8 cellular contexts compared by ENCODE assay signal in the genomic region with DNA sequence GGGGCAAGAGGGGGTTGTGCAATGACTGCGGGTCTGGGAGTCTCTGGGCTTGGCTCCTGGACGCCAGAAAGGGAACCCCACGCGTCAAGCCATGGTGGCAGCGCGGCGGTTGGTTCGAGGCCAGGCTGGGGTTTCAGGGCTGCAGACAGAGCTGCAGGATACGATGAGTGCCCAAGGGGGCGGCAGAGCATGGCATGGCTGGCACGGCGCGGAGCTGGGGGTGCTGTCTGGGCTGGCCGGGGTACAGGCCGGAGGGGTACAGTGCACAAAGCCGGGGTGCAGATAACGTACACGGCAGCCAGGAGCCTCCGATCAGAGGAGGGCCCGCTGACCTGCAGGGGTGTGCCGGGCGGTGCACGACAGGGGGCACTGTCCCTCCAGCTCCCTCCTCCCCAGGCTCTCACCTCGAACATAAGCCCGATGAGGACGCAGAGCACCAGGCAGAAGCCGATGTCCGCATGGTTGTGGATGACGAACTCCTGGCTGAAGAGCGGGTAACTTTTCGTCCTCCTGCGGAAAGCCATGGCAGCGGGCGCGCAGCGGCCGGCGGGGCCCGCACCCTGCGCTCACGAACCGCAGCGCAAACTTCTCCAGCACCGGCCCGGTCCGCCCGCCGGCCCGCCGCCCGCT. TPM values are rescaled to one million over a fixed set of nuclear protein-coding genes. Genes with fewer than 3 reads are reported as not detected.
DNase-seq lines count a peak whose midpoint lies in the region; ATAC-seq, FAIRE-seq and TF ChIP-seq lines count a peak whose summit lies in the region.

No MANE protein-coding gene starts in this region.

- peaks cover 10% of the 10 kb centered on the region for H4K20me1 ChIP-seq in K562 (replicated peaks; ENCODE audit: control insufficient read depth, insufficient read depth, low read length)

- in situ Hi-C loops in K562 (cut with MboI), result no loop called here

- peak overlapping the region; percentile 58 to 91 for H3K9ac ChIP-seq in K562 (ENCODE audit: insufficient read depth in 1 of 2, low read depth in 2 of 2, low read length in 2 of 2)

- H3K27me3 ChIP-seq in K562 (ENCODE audit: control insufficient read depth in 2 of 2, insufficient read depth in 2 of 2, low read length in 2 of 2) (no peaks in the 10 kb centered on the region), spleen (replicated peaks in 1 of 7) (no peaks in the 10 kb centered on the region)

- H3K9me3 Mint-ChIP-seq in immature natural killer cell, result no peaks in the 10 kb centered on the region

- TF ChIP-seq EP300 in K562 (IDR thresholded peaks at IDR 0.05; ENCODE audit: low read length), result peak; percentile 21; the same call in 1 of the 2 replicates

- H3K27ac ChIP-seq in K562 (ENCODE audit: extremely low read depth, low read depth, low read length), result peak overlapping the region; percentile 74
- peak overlapping the region; percentile 51 to 99 (median 98) for H3K27ac ChIP-seq in spleen

- ATAC-seq in K562, result peak; percentile 83

- TF ChIP-seq POLR2A in H54 (IDR thresholded peaks at IDR 0.05; ENCODE audit: low read depth, low read length) (peak; percentile 61; the same call in 1 of the 2 replicates), K562 (conservative IDR thresholded peaks at IDR 0.05) (no peak; the same call in 1 of the 2 replicates), spleen (IDR thresholded peaks at IDR 0.05) (peak in 1 of 3 donors; percentile 48)

- peak overlapping the region; percentile 81 for H3K4me2 ChIP-seq in K562 (ENCODE audit: insufficient read depth, low read length)

- FAIRE-seq in H54 (lab: Jason Lieb, UNC) (no peak), K562 (lab: Jason Lieb, UNC) (no peak)

- no peaks in the 10 kb centered on the region for H3K36me3 ChIP-seq in K562 (ENCODE audit: control insufficient read depth, insufficient read depth, low read length)
- H3K36me3 ChIP-seq in spleen, result peaks cover 0 to 2% (median 0%) of the 10 kb centered on the region in 6 donors

- peak overlapping the region; percentile 77 for H3K4me3 ChIP-seq in K562
- H3K4me3 ChIP-seq in spleen, result peak overlapping the region; percentile 65 to 95 (median 82)

- peak overlapping the region; percentile 86 for H2AFZ ChIP-seq in K562 (ENCODE audit: low read depth, low read length)

- TSS peak; percentile 45 for BruUV-seq in K562 (replicated peaks; lab: Mats Ljungman, UMichigan)

- no peaks in the 10 kb centered on the region for H3K9me3 ChIP-seq in K562 (replicated peaks; ENCODE audit: control insufficient read depth, insufficient read depth, low read depth, low read length)
- no peaks in the 10 kb centered on the region for H3K9me3 ChIP-seq in spleen

- peak; percentile 60 to 61 for TF ChIP-seq RAD21 in K562 (CRISPR knock-in tag; conservative IDR thresholded peaks at IDR 0.05 in 1 of 2, IDR thresholded peaks at IDR 0.05 in 1 of 2)

- DNase-seq in GM10266 (ENCODE audit: extremely low spot score) (peak; percentile 75), H54 (ENCODE audit: insufficient read length, low spot score) (peak; percentile 78), T-helper 2 cell (peak in 3 of 5 experiments; percentile 47 to 87 (median 47)), K562 (ENCODE audit: extremely low read depth in 1 of 4, low spot score in 3 of 4) (peak; percentile 77 to 85 (median 79)), immature natural killer cell (peak in 2 of 3 donors; percentile 68 to 75), spleen (peak; percentile 93)
- no peak for DNase-seq in NK-92 treated with Interleukin-12 subunit alpha and Interleukin-12 subunit beta, amount 100 ng/mL, for 24 hours (lab: John Stamatoyannopoulos, UW)

- peaks cover 12 to 29% (median 13%) of the 10 kb centered on the region in 3 donors for H3K27me3 Mint-ChIP-seq in immature natural killer cell (ENCODE audit: low read depth in 3 of 3)

- H3K4me1 Mint-ChIP-seq in immature natural killer cell, result peaks cover 55 to 60% of the 10 kb centered on the region in 2 donors

- 1% methylated on average over 39 of the region's 51 CpGs for WGBS in K562 (ENCODE audit: insufficient coverage, low coverage, missing lambda C conversion rate)
- WGBS in spleen, 5 donors, result 1 to 12% (median 2%) methylated on average over 17 to 51 of the region's 51 CpGs

- CTCF ChIA-PET in K562 (lab: Yijun Ruan, JAX; ENCODE audit: low intra/inter-chr PET ratio), result interaction anchor here (0.6 to 0.8 kb wide), 2 partner anchors 87 to 301 kb away, joined by 3 to 4 read pairs; no protein-coding TSS in a partner anchor

- H3K4me1 ChIP-seq in K562 (replicated peaks in 1 of 2; ENCODE audit: control insufficient read depth in 2 of 2, insufficient read depth in 2 of 2, low read length in 2 of 2) (peaks cover 22 to 30% of the 10 kb centered on the region in 2 experiments; a peak in 4 of 5 replicates), spleen (peaks cover 25 to 65% (median 61%) of the 10 kb centered on the region in 6 donors)

- intact Hi-C loops in K562 (cut with micrococcal nuclease), result loop anchor here (1.0 to 5.0 kb wide), 6 partner anchors 59 to 289 kb away; no protein-coding TSS in a partner anchor
- intact Hi-C loops in spleen (cut with DNase I; ENCODE audit: low total_unique reads), result loop anchor here (5.0 kb wide), 1 partner anchor 154 kb away; the partner anchor contains the start of gene EFHC1

- TF ChIP-seq CTCF in GM10266 (IDR thresholded peaks at IDR 0.05; ENCODE audit: control insufficient read depth, insufficient read depth, low read depth, missing control alignments), result peak; percentile 69
- TF ChIP-seq CTCF in LNCAP (IDR thresholded peaks at IDR 0.05), result peak; percentile 47
- peak; percentile 69 to 85 (median 75) for TF ChIP-seq CTCF in K562 (IDR thresholded peaks at IDR 0.05 in 2 of 3, conservative IDR thresholded peaks at IDR 0.05 in 1 of 3; ENCODE audit: insufficient read depth in 2 of 3, low read depth in 1 of 3, low read length in 3 of 3)
- peak in 10 of 11 experiments; percentile 44 to 76 (median 64) for TF ChIP-seq CTCF in spleen (IDR thresholded peaks at IDR 0.05 in 8 of 11, conservative IDR thresholded peaks at IDR 0.05 in 3 of 11)

- H3K27ac Mint-ChIP-seq in immature natural killer cell, result peak overlapping the region; percentile 40 to 96 (median 94)

- H3K79me2 ChIP-seq in K562 (ENCODE audit: control insufficient read depth, insufficient read depth, low read length), result peaks cover 42% of the 10 kb centered on the region; the same call in 2 of the 3 replicates

- POLR2A ChIA-PET in K562 (lab: Yijun Ruan, JAX), result interaction anchor here (0.6 to 1.7 kb wide), 7 partner anchors 9 to 1217 kb away, joined by 3 to 5 read pairs (median 3); no protein-coding TSS in a partner anchor

- H3K36me3 Mint-ChIP-seq in immature natural killer cell, result peaks cover 0 to 8% (median 7%) of the 10 kb centered on the region in 3 donors

- H3K4me3 Mint-ChIP-seq in immature natural killer cell, result peak overlapping the region; percentile 83 to 95 (median 89)

- H3K9me1 ChIP-seq in K562 (ENCODE audit: control insufficient read depth, insufficient read depth, low read length), result no peaks in the 10 kb centered on the region

TF ChIP-seq in K562, 482 proteins besides CTCF, POLR2A, EP300 and RAD21 (continues in another document):
- peak; percentile 78 for TF ChIP-seq RBFOX2 (IDR thresholded peaks at IDR 0.05; ENCODE audit: low read depth, low read length)
- TF ChIP-seq ZNF12 (CRISPR knock-in tag; IDR thresholded peaks at IDR 0.05), result 0 out of 2 replicates have a peak, but pooled peaks have one; percentile 35
- TF ChIP-seq BHLHE40 (IDR thresholded peaks at IDR 0.05; ENCODE audit: low read length), result peak; percentile 23; the same call in 1 of the 2 replicates
- TF ChIP-seq, protein P1, sequence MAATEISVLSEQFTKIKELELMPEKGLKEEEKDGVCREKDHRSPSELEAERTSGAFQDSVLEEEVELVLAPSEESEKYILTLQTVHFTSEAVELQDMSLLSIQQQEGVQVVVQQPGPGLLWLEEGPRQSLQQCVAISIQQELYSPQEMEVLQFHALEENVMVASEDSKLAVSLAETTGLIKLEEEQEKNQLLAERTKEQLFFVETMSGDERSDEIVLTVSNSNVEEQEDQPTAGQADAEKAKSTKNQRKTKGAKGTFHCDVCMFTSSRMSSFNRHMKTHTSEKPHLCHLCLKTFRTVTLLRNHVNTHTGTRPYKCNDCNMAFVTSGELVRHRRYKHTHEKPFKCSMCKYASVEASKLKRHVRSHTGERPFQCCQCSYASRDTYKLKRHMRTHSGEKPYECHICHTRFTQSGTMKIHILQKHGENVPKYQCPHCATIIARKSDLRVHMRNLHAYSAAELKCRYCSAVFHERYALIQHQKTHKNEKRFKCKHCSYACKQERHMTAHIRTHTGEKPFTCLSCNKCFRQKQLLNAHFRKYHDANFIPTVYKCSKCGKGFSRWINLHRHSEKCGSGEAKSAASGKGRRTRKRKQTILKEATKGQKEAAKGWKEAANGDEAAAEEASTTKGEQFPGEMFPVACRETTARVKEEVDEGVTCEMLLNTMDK (IDR thresholded peaks at IDR 0.05; ENCODE audit: borderline replicate concordance, insufficient read depth, low read depth, low read length, poor library complexity, severe bottlenecking), result peak; percentile 17
- peak; percentile 55 for TF ChIP-seq CREM (IDR thresholded peaks at IDR 0.05; ENCODE audit: low read depth)
- TF ChIP-seq JUND (IDR thresholded peaks at IDR 0.05; ENCODE audit: borderline replicate concordance, low read depth, low read length), result 0 out of 2 replicates have a peak, but pooled peaks have one; percentile 21
- TF ChIP-seq JUND (tag; IDR thresholded peaks at IDR 0.05; ENCODE audit: borderline replicate concordance, low read depth, low read length), result no peak; the same call in 2 of the 3 replicates

RNA-seq across cellular contexts. Expression of gene TRAM2, which starts 0.4 kb away (rescaled TPM):
- 13.0 and 21.5 TPM in 2 replicates for total RNA-seq in K562 (2011; cell fraction: chromatin; rRNA removed; ENCODE audit: low replicate concordance)
- 14.6 and 17.2 TPM in 2 replicates for total RNA-seq in K562 (2011; cell fraction: nucleolus; rRNA removed)
- total RNA-seq in K562 (2011; cell fraction: nucleoplasm; rRNA removed), result 18.0 and 28.9 TPM in 2 replicates
- total RNA-seq in K562 (2014; rRNA removed) (7.4 and 8.5 TPM in 2 replicates), K562 (2014; rRNA removed; fragmentation: Illumina TruSeq; extraction: Trizol) (8.4 and 8.9 TPM in 2 replicates), K562 (2015; rRNA removed; fragmentation: Illumina TruSeq; extraction: Trizol) (10.7 and 11.0 TPM in 2 replicates), K562 (2021) (10.8 and 13.3 TPM in 2 replicates), spleen (10 to 100 TPM; 26.7 to 47.7 (median 40.1) TPM)
- polyA plus RNA-seq in K562 (2011; rRNA removed) (6.1 and 10.1 TPM in 2 replicates), K562 (2014; fragmentation: Illumina TruSeq; extraction: Trizol) (11.6 and 12.8 TPM in 2 replicates), K562 (2014; fragmentation: Nextera tagmentation; extraction: Ambion mirVana) (1 to 10 TPM; 2.6 to 2.8 TPM), K562 (2014; rRNA removed) (8.9 and 10.3 TPM in 2 replicates), immature natural killer cell (1 to 10 TPM; 1.7 to 7.0 (median 4.4) TPM), spleen (1 to 10 TPM; 1.8 to 4.8 (median 2.2) TPM)
- polyA plus RNA-seq in K562 (2011; cell fraction: cytosol; rRNA removed), result 6.4 and 8.7 TPM in 2 replicates
- 11.1 and 17.8 TPM in 2 replicates for polyA plus RNA-seq in K562 (2011; cell fraction: nucleus; rRNA removed)
- polyA plus RNA-seq in K562 (2012), result 8.4 and 10.0 TPM in 2 replicates
- 5.8 and 10.5 TPM in 2 replicates for polyA minus RNA-seq in K562 (2011; rRNA and poly(A)+ RNA removed)
- 4.6 and 7.9 TPM in 2 replicates for polyA minus RNA-seq in K562 (2011; cell fraction: cytosol; rRNA and poly(A)+ RNA removed)
- polyA minus RNA-seq in K562 (2011; cell fraction: nucleus; rRNA and poly(A)+ RNA removed), result 5.3 TPM in 2 replicates
